Comparison of ENCODE assay signal across 8 cellular contexts in genomic region chr6:136288566-136289326, GRCh38. TPM values are rescaled to one million over a fixed set of nuclear protein-coding genes. Genes with fewer than 3 reads are reported as not detected.
DNase-seq lines count a peak whose midpoint lies in the region; ATAC-seq lines count a peak whose summit lies in the region.

No MANE protein-coding gene starts in this region.

- intact Hi-C loops in left colon (cut with DNase I, micrococcal nuclease), result loop anchor here in 1 of 2 donors (5.0 kb wide), 1 partner anchor 36 kb away; the partner anchor contains the start of gene MTFR2

- peak; percentile 69 for DNase-seq in NCI-H1436 (lab: John Stamatoyannopoulos, UW)
- no peak for DNase-seq in NCI-H1436 treated with DMSO at 0.1 percent for 48 hours (lab: John Stamatoyannopoulos, UW)
- peak; percentile 96 for DNase-seq in NCI-H226
- DNase-seq in activated CD4-positive, alpha-beta T cell treated with anti-CD3 and anti-CD28 coated beads, Interleukin-2, amount 50 U/mL, for 1 hour, result peak; percentile 88
- DNase-seq in cortex of kidney (lab: John Stamatoyannopoulos, UW), result peak; percentile 36
- peak; percentile 76 to 85 for DNase-seq in left colon
- peak; percentile 90 for DNase-seq in stimulated activated CD4-positive, alpha-beta T cell treated with anti-CD3 and anti-CD28 coated beads, Interleukin-1b, Interleukin-23, amount 100 ng/mL, for 48 hours

- ATAC-seq in HG03045 (IDR thresholded peaks at IDR 0.05; ENCODE audit: unreplicated experiment) (peak; percentile 39), left colon (peak; percentile 47)

RNA-seq across cellular contexts. Expression of gene BCLAF1, which starts 0.9 kb away (rescaled TPM):
- total RNA-seq in left colon, result 100 to 1,000 TPM; 106 to 115 TPM

RNA-seq across cellular contexts. Expression of gene MTFR2, which starts 38.6 kb away (rescaled TPM):
- 1 to 10 TPM; 1.2 to 3.1 TPM for total RNA-seq in left colon
